In the genomic region with DNA sequence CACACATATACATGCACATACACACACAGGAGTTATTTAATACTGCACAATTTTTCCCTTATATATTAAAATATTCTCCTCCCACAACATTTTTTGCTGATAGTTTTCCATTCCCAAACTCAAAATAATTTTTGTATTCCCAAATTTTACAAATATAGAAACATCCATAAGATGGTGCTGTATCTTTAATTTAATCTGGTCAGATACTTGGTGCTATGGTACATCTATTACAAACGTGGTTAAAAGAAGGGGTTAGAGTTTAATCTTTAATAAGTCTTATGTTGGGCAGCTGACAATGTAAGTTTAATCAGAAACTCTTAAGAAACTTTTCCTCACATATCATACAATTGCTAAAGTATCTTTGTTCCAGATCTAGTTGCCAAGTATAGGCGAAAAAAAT, we compare ENCODE assay signal across 1 cellular context.
TF ChIP-seq lines count a peak whose summit lies in the region.

No MANE protein-coding gene starts in this region.

TF ChIP-seq in HCT116, 20 proteins besides CTCF, POLR2A, EP300 and RAD21 (continued from another document):
- TF ChIP-seq REST (IDR thresholded peaks at IDR 0.05; ENCODE audit: low read depth) (no peak), CBX3 (IDR thresholded peaks at IDR 0.05; ENCODE audit: low read depth) (no peak), YY1 (IDR thresholded peaks at IDR 0.05; ENCODE audit: extremely low read depth, insufficient replicate concordance, low read depth, low read length) (no peak), MAX (IDR thresholded peaks at IDR 0.05) (no peak), EGR1 (IDR thresholded peaks at IDR 0.05; ENCODE audit: low read depth) (no peak), ELF1 (IDR thresholded peaks at IDR 0.05; ENCODE audit: borderline replicate concordance, low read depth) (no peak), SP1 (IDR thresholded peaks at IDR 0.05; ENCODE audit: low read depth) (no peak), SRF (IDR thresholded peaks at IDR 0.05; ENCODE audit: low read depth) (no peak), EZH2phosphoT487 (IDR thresholded peaks at IDR 0.05; ENCODE audit: borderline replicate concordance) (no peak), POLR2AphosphoS5 (IDR thresholded peaks at IDR 0.05; ENCODE audit: low read depth, low read length) (no peak), CEBPB (IDR thresholded peaks at IDR 0.05; ENCODE audit: low read depth) (no peak), EZH2 (IDR thresholded peaks at IDR 0.05) (no peak), JUND (IDR thresholded peaks at IDR 0.05) (no peak)
- TF ChIP-seq, protein P1, sequence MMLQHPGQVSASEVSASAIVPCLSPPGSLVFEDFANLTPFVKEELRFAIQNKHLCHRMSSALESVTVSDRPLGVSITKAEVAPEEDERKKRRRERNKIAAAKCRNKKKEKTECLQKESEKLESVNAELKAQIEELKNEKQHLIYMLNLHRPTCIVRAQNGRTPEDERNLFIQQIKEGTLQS (IDR thresholded peaks at IDR 0.05), result no peak
